In genomic region chr9:125204477-125204876, GRCh38 we compare ENCODE assay signal across 16 cellular contexts. TPM values are rescaled to one million over a fixed set of nuclear protein-coding genes. Genes with fewer than 3 reads are reported as not detected.
DNase-seq lines count a peak whose midpoint lies in the region; ATAC-seq and TF ChIP-seq lines count a peak whose summit lies in the region.
"Had no signal": no experiment of that assay in that cellular context is flagged by ENCODE, and none has a peak within 500 bp of the region (broad histone marks: within the 10 kb centered on the region; RNA-seq: fewer than 3 reads in every experiment).

No MANE protein-coding gene starts in this region.

- no peak overlapping the region for H2BK5ac ChIP-seq in neuronal stem cell (ENCODE audit: low read length)

- H3K4me1 Mint-ChIP-seq in stimulated activated naive CD8-positive, alpha-beta T cell treated with anti-CD3 and anti-CD28 coated beads, Interleukin-15, Interleukin-2, amounts not matched to agents 100 ng/mL and 50 ng/mL, for 24 hours (ENCODE audit: low read depth), result peaks cover 16% of the 10 kb centered on the region
- peaks cover 20% of the 10 kb centered on the region for H3K4me1 Mint-ChIP-seq in stimulated activated naive CD8-positive, alpha-beta T cell treated with anti-CD3 and anti-CD28 coated beads, Interleukin-15, amount 100 ng/mL, for 72 hours
- peaks cover 15% of the 10 kb centered on the region for H3K4me1 Mint-ChIP-seq in activated T-helper 1 cell treated with anti-CD3 and anti-CD28 coated beads, Interleukin-12 subunit alpha, Interleukin-12 subunit beta, Interleukin-2, Interleukin-4 antibody, amounts not matched to agents 30 ng/mL and 10 ng/mL and 1 ng/mL, durations not matched to agents 14 hours and 24 hours and 36 hours (ENCODE audit: low read depth)
- H3K4me1 Mint-ChIP-seq in glutamatergic neuron (ENCODE audit: low read depth, unreplicated experiment), result peaks cover 6% of the 10 kb centered on the region

- no peak overlapping the region for H2BK12ac ChIP-seq in neuronal stem cell (ENCODE audit: low read length)

- H4K91ac ChIP-seq in neuronal stem cell (ENCODE audit: low read depth, low read length, poor library complexity), result no peak overlapping the region

- H3K27me3 ChIP-seq in neuronal stem cell (ENCODE audit: control insufficient read depth in 3 of 3, insufficient read depth in 3 of 3, low read depth in 1 of 3, low read length in 3 of 3), result no peaks in the 10 kb centered on the region

- no peak overlapping the region for H4K8ac ChIP-seq in neuronal stem cell (ENCODE audit: low read depth, low read length)

- H3K27me3 Mint-ChIP-seq in stimulated activated naive CD8-positive, alpha-beta T cell treated with anti-CD3 and anti-CD28 coated beads, Interleukin-15, Interleukin-2, amounts not matched to agents 100 ng/mL and 50 ng/mL, for 24 hours, result no peaks in the 10 kb centered on the region
- H3K27me3 Mint-ChIP-seq in stimulated activated naive CD8-positive, alpha-beta T cell treated with anti-CD3 and anti-CD28 coated beads, Interleukin-15, amount 100 ng/mL, for 72 hours, result no peaks in the 10 kb centered on the region
- H3K27me3 Mint-ChIP-seq in activated T-helper 1 cell treated with anti-CD3 and anti-CD28 coated beads, Interleukin-12 subunit alpha, Interleukin-12 subunit beta, Interleukin-2, Interleukin-4 antibody, amounts not matched to agents 30 ng/mL and 10 ng/mL and 1 ng/mL, durations not matched to agents 14 hours and 24 hours and 36 hours (ENCODE audit: insufficient read depth), result no peaks in the 10 kb centered on the region
- no peaks in the 10 kb centered on the region for H3K27me3 Mint-ChIP-seq in glutamatergic neuron (ENCODE audit: unreplicated experiment)
- H3K27me3 Mint-ChIP-seq: B cell; CD4-positive, alpha-beta memory T cell had no signal

- H2BK15ac ChIP-seq in neuronal stem cell (ENCODE audit: low read length), result no peak overlapping the region

- H3K14ac ChIP-seq in neuronal stem cell (ENCODE audit: low read length), result no peak overlapping the region

- TF ChIP-seq CTCF in glutamatergic neuron (IDR thresholded peaks at IDR 0.05; ENCODE audit: partially characterized antibody, unreplicated experiment), result no peak

- H3K9me3 ChIP-seq in neuronal stem cell (replicated peaks in 1 of 2; ENCODE audit: control insufficient read depth in 2 of 2, insufficient read depth in 1 of 2, low read depth in 1 of 2, low read length in 2 of 2), result no peaks in the 10 kb centered on the region

- no peak overlapping the region for H3K4me3 Mint-ChIP-seq in stimulated activated naive CD8-positive, alpha-beta T cell treated with anti-CD3 and anti-CD28 coated beads, Interleukin-15, Interleukin-2, amounts not matched to agents 100 ng/mL and 50 ng/mL, for 24 hours
- H3K4me3 Mint-ChIP-seq in stimulated activated naive CD8-positive, alpha-beta T cell treated with anti-CD3 and anti-CD28 coated beads, Interleukin-15, amount 100 ng/mL, for 72 hours, result no peak overlapping the region
- H3K4me3 Mint-ChIP-seq in activated T-helper 1 cell treated with anti-CD3 and anti-CD28 coated beads, Interleukin-12 subunit alpha, Interleukin-12 subunit beta, Interleukin-2, Interleukin-4 antibody, amounts not matched to agents 30 ng/mL and 10 ng/mL and 1 ng/mL, durations not matched to agents 14 hours and 24 hours and 36 hours, result no peak overlapping the region
- no peak overlapping the region for H3K4me3 Mint-ChIP-seq in glutamatergic neuron (ENCODE audit: unreplicated experiment)
- H3K4me3 Mint-ChIP-seq: B cell, HFFc6 had no signal

- H3K4ac ChIP-seq in neuronal stem cell (ENCODE audit: low read length), result no peak overlapping the region

- H2BK120ac ChIP-seq in neuronal stem cell (ENCODE audit: low read depth, low read length), result no peak overlapping the region

- H3K4me3 ChIP-seq in neuronal stem cell (ENCODE audit: low read length in 2 of 2), result no peak overlapping the region

- ATAC-seq in stimulated activated naive CD8-positive, alpha-beta T cell treated with anti-CD3 and anti-CD28 coated beads, Interleukin-15, amount 100 ng/mL, for 72 hours, result no peak

- no peak overlapping the region for H2AFZ ChIP-seq in neuronal stem cell (ENCODE audit: low read length)

- no peaks in the 10 kb centered on the region for H3K79me1 ChIP-seq in neuronal stem cell (ENCODE audit: low read depth, low read length)

- peaks cover 0 to 1% of the 10 kb centered on the region in 2 donors for H3K4me1 ChIP-seq in neuronal stem cell (ENCODE audit: control insufficient read depth in 2 of 2, insufficient read depth in 1 of 2, low read depth in 1 of 2, low read length in 2 of 2)

- no peak overlapping the region for H2AK5ac ChIP-seq in neuronal stem cell (ENCODE audit: low read depth, low read length)

- no peak overlapping the region for H3K4me2 ChIP-seq in neuronal stem cell (ENCODE audit: insufficient read depth, low read length, poor library complexity, severe bottlenecking)

- no peak for DNase-seq in stimulated activated naive CD8-positive, alpha-beta T cell treated with anti-CD3 and anti-CD28 coated beads, Interleukin-15, amount 100 ng/mL, for 72 hours
- no peak for DNase-seq in activated T-helper 1 cell treated with anti-CD3 and anti-CD28 coated beads, Interleukin-12 subunit alpha, Interleukin-12 subunit beta, Interleukin-2, Interleukin-4 antibody, amounts not matched to agents 30 ng/mL and 10 ng/mL and 1 ng/mL, durations not matched to agents 14 hours and 24 hours and 36 hours (ENCODE audit: low spot score)
- DNase-seq in glutamatergic neuron (no peak), NCI-H69 (lab: John Stamatoyannopoulos, UW) (no peak), midbrain (lab: John Stamatoyannopoulos, UW) (no peak), neuronal stem cell (ENCODE audit: low spot score) (no peak)
- DNase-seq: C1 segment of cervical spinal cord; CD4-positive, alpha-beta memory T cell; DMS153; DMS79 treated with DMSO at 0.1 percent for 48 hours; EL; HCEC 1CT; HFFc6 had no signal

- H3K27ac ChIP-seq in neuronal stem cell (replicated peaks; ENCODE audit: low read length), result no peak overlapping the region
- H3K27ac ChIP-seq: HL-60 had no signal

- no CpG with 5 or more reads among the region's 3 CpGs for WGBS in neuronal stem cell (ENCODE audit: extremely low coverage in 2 of 2, insufficient read length in 2 of 2, insufficient replicate concordance in 1 of 2), 2 donors

- H3K27ac Mint-ChIP-seq in stimulated activated naive CD8-positive, alpha-beta T cell treated with anti-CD3 and anti-CD28 coated beads, Interleukin-15, Interleukin-2, amounts not matched to agents 100 ng/mL and 50 ng/mL, for 24 hours, result peak overlapping the region; percentile 46
- no peak overlapping the region for H3K27ac Mint-ChIP-seq in stimulated activated naive CD8-positive, alpha-beta T cell treated with anti-CD3 and anti-CD28 coated beads, Interleukin-15, amount 100 ng/mL, for 72 hours
- peak overlapping the region; percentile 40 for H3K27ac Mint-ChIP-seq in activated T-helper 1 cell treated with anti-CD3 and anti-CD28 coated beads, Interleukin-12 subunit alpha, Interleukin-12 subunit beta, Interleukin-2, Interleukin-4 antibody, amounts not matched to agents 30 ng/mL and 10 ng/mL and 1 ng/mL, durations not matched to agents 14 hours and 24 hours and 36 hours
- H3K27ac Mint-ChIP-seq in glutamatergic neuron (ENCODE audit: unreplicated experiment), result peak overlapping the region; percentile 43
- H3K27ac Mint-ChIP-seq: B cell, HFFc6 had no signal

- H3K18ac ChIP-seq in neuronal stem cell (ENCODE audit: low read length), result no peak overlapping the region

- intact Hi-C loops in activated T-helper 1 cell treated with anti-CD3 and anti-CD28 coated beads, Interleukin-12 subunit alpha, Interleukin-12 subunit beta, Interleukin-2, Interleukin-4 antibody, amounts not matched to agents 30 ng/mL and 10 ng/mL and 1 ng/mL, durations not matched to agents 14 hours and 24 hours and 36 hours (cut with micrococcal nuclease), result no loop called here

- H3K23ac ChIP-seq in neuronal stem cell (ENCODE audit: low read depth, low read length, poor library complexity), result no peak overlapping the region

- H3K36me3 ChIP-seq in neuronal stem cell (replicated peaks in 1 of 2; ENCODE audit: control insufficient read depth in 2 of 2, insufficient read depth in 2 of 2, low read length in 2 of 2), result peaks cover 6 to 43% of the 10 kb centered on the region in 2 donors

- no peaks in the 10 kb centered on the region for H3K9me3 Mint-ChIP-seq in stimulated activated naive CD8-positive, alpha-beta T cell treated with anti-CD3 and anti-CD28 coated beads, Interleukin-15, Interleukin-2, amounts not matched to agents 100 ng/mL and 50 ng/mL, for 24 hours
- H3K9me3 Mint-ChIP-seq in stimulated activated naive CD8-positive, alpha-beta T cell treated with anti-CD3 and anti-CD28 coated beads, Interleukin-15, amount 100 ng/mL, for 72 hours, result no peaks in the 10 kb centered on the region
- no peaks in the 10 kb centered on the region for H3K9me3 Mint-ChIP-seq in activated T-helper 1 cell treated with anti-CD3 and anti-CD28 coated beads, Interleukin-12 subunit alpha, Interleukin-12 subunit beta, Interleukin-2, Interleukin-4 antibody, amounts not matched to agents 30 ng/mL and 10 ng/mL and 1 ng/mL, durations not matched to agents 14 hours and 24 hours and 36 hours
- no peaks in the 10 kb centered on the region for H3K9me3 Mint-ChIP-seq in glutamatergic neuron (ENCODE audit: unreplicated experiment)
- H3K9me3 Mint-ChIP-seq: CD4-positive, alpha-beta memory T cell; HFFc6 had no signal

- H3K36me3 Mint-ChIP-seq in stimulated activated naive CD8-positive, alpha-beta T cell treated with anti-CD3 and anti-CD28 coated beads, Interleukin-15, Interleukin-2, amounts not matched to agents 100 ng/mL and 50 ng/mL, for 24 hours (ENCODE audit: low read depth), result peaks cover 58% of the 10 kb centered on the region
- H3K36me3 Mint-ChIP-seq in activated T-helper 1 cell treated with anti-CD3 and anti-CD28 coated beads, Interleukin-12 subunit alpha, Interleukin-12 subunit beta, Interleukin-2, Interleukin-4 antibody, amounts not matched to agents 30 ng/mL and 10 ng/mL and 1 ng/mL, durations not matched to agents 14 hours and 24 hours and 36 hours (ENCODE audit: low read depth), result peaks cover 34% of the 10 kb centered on the region
- H3K36me3 Mint-ChIP-seq in glutamatergic neuron (ENCODE audit: unreplicated experiment), result no peaks in the 10 kb centered on the region

- H3K9ac ChIP-seq in neuronal stem cell (ENCODE audit: low read depth, low read length, poor library complexity), result no peak overlapping the region

RNA-seq across cellular contexts. Expression of gene RABEPK, which starts 4.1 kb away (rescaled TPM):
- 32.8 and 33.1 TPM in 2 replicates for total RNA-seq in activated T-helper 1 cell treated with anti-CD3 and anti-CD28 coated beads, Interleukin-12 subunit alpha, Interleukin-12 subunit beta, Interleukin-2, Interleukin-4 antibody, amounts not matched to agents 30 ng/mL and 10 ng/mL and 1 ng/mL, durations not matched to agents 14 hours and 24 hours and 36 hours
- 11.3 TPM for total RNA-seq in glutamatergic neuron (ENCODE audit: unreplicated experiment)
- 12.5 TPM for polyA plus RNA-seq in neuronal stem cell (2013, experiment 1 of 2)
- polyA plus RNA-seq in neuronal stem cell (2013, experiment 2 of 2), result 12.3 TPM

RNA-seq across cellular contexts. Expression of gene PPP6C, which starts 14.9 kb away (rescaled TPM):
- total RNA-seq in activated T-helper 1 cell treated with anti-CD3 and anti-CD28 coated beads, Interleukin-12 subunit alpha, Interleukin-12 subunit beta, Interleukin-2, Interleukin-4 antibody, amounts not matched to agents 30 ng/mL and 10 ng/mL and 1 ng/mL, durations not matched to agents 14 hours and 24 hours and 36 hours, result 47.2 and 50.8 TPM in 2 replicates
- total RNA-seq in glutamatergic neuron (ENCODE audit: unreplicated experiment), result 49.1 TPM
- 34.6 TPM for polyA plus RNA-seq in neuronal stem cell (2013, experiment 1 of 2)
- polyA plus RNA-seq in neuronal stem cell (2013, experiment 2 of 2), result 35.2 TPM

RNA-seq across cellular contexts. Expression of gene HSPA5, which starts 36.7 kb away (rescaled TPM):
- total RNA-seq in activated T-helper 1 cell treated with anti-CD3 and anti-CD28 coated beads, Interleukin-12 subunit alpha, Interleukin-12 subunit beta, Interleukin-2, Interleukin-4 antibody, amounts not matched to agents 30 ng/mL and 10 ng/mL and 1 ng/mL, durations not matched to agents 14 hours and 24 hours and 36 hours, result 242 and 243 TPM in 2 replicates
- 126 TPM for total RNA-seq in glutamatergic neuron (ENCODE audit: unreplicated experiment)
- 77.9 TPM for polyA plus RNA-seq in neuronal stem cell (2013, experiment 1 of 2)
- 76.9 TPM for polyA plus RNA-seq in neuronal stem cell (2013, experiment 2 of 2)

RNA-seq across cellular contexts. Expression of gene GAPVD1, which starts 57.1 kb away (rescaled TPM):
- total RNA-seq in activated T-helper 1 cell treated with anti-CD3 and anti-CD28 coated beads, Interleukin-12 subunit alpha, Interleukin-12 subunit beta, Interleukin-2, Interleukin-4 antibody, amounts not matched to agents 30 ng/mL and 10 ng/mL and 1 ng/mL, durations not matched to agents 14 hours and 24 hours and 36 hours, result 53.6 and 56.8 TPM in 2 replicates
- 59.2 TPM for total RNA-seq in glutamatergic neuron (ENCODE audit: unreplicated experiment)
- 12.0 TPM for polyA plus RNA-seq in neuronal stem cell (2013, experiment 1 of 2)
- polyA plus RNA-seq in neuronal stem cell (2013, experiment 2 of 2), result 12.0 TPM

Comparison
In these comparisons a context has a peak if more than half of its experiments do, and no peak if none do; other contexts are left out.
1. H3K27ac Mint-ChIP-seq: peak in stimulated activated naive CD8-positive, alpha-beta T cell treated with anti-CD3 and anti-CD28 coated beads, Interleukin-15, Interleukin-2, amounts not matched to agents 100 ng/mL and 50 ng/mL, for 24 hours (single experiment), activated T-helper 1 cell treated with anti-CD3 and anti-CD28 coated beads, Interleukin-12 subunit alpha, Interleukin-12 subunit beta, Interleukin-2, Interleukin-4 antibody, amounts not matched to agents 30 ng/mL and 10 ng/mL and 1 ng/mL, durations not matched to agents 14 hours and 24 hours and 36 hours (single experiment) and glutamatergic neuron (single experiment); none in stimulated activated naive CD8-positive, alpha-beta T cell treated with anti-CD3 and anti-CD28 coated beads, Interleukin-15, amount 100 ng/mL, for 72 hours (0 of 2).